In genomic region chr19:7933411-7933810, GRCh38 we compare ENCODE assay signal across 10 cellular contexts. TPM values are rescaled to one million over a fixed set of nuclear protein-coding genes. Genes with fewer than 3 reads are reported as not detected.
DNase-seq lines count a peak whose midpoint lies in the region; ATAC-seq and TF ChIP-seq lines count a peak whose summit lies in the region.
"Had no signal": no experiment of that assay in that cellular context is flagged by ENCODE, and none has a peak within 500 bp of the region (broad histone marks: within the 10 kb centered on the region; RNA-seq: fewer than 3 reads in every experiment).

No MANE protein-coding gene starts in this region.

- H3K9me3 ChIP-seq in cardiac muscle cell (ENCODE audit: low read depth) (no peaks in the 10 kb centered on the region), upper lobe of right lung (no peaks in the 10 kb centered on the region)
- H3K9me3 ChIP-seq: breast epithelium, pancreas had no signal

- TF ChIP-seq CTCF in cardiac muscle cell (IDR thresholded peaks at IDR 0.05; ENCODE audit: low read depth, low read length) (peak; percentile 32), epithelial cell of esophagus (IDR thresholded peaks at IDR 0.05; ENCODE audit: insufficient read depth, low read depth, low read length, missing control alignments) (peak; percentile 42), upper lobe of right lung (IDR thresholded peaks at IDR 0.05) (peak; percentile 15)

- peaks cover 52% of the 10 kb centered on the region for H3K36me3 ChIP-seq in cardiac muscle cell
- H3K36me3 ChIP-seq in upper lobe of right lung = peaks cover 81% of the 10 kb centered on the region

- H3K27ac ChIP-seq in cardiac muscle cell = no peak overlapping the region
- no peak overlapping the region for H3K27ac ChIP-seq in upper lobe of right lung
- H3K27ac ChIP-seq: breast epithelium, pancreas had no signal

- no peaks in the 10 kb centered on the region for H3K27me3 ChIP-seq in cardiac muscle cell
- H3K27me3 ChIP-seq in upper lobe of right lung = no peaks in the 10 kb centered on the region
- H3K27me3 ChIP-seq: breast epithelium, pancreas had no signal

- H3K4me3 ChIP-seq in cardiac muscle cell = no peak overlapping the region
- H3K4me3 ChIP-seq in epithelial cell of esophagus (ENCODE audit: low read length) = no peak overlapping the region
- no peak overlapping the region for H3K4me3 ChIP-seq in upper lobe of right lung
- H3K4me3 ChIP-seq: breast epithelium, pancreas had no signal

- H3K4me1 ChIP-seq in cardiac muscle cell (ENCODE audit: low read depth) = no peaks in the 10 kb centered on the region
- no peaks in the 10 kb centered on the region for H3K4me1 ChIP-seq in upper lobe of right lung
- H3K4me1 ChIP-seq: pancreas had no signal

- intact Hi-C loops in left cardiac atrium (cut with DNase I) = no loop called here
- intact Hi-C loops in upper lobe of right lung (cut with DNase I) = no loop called here

- no peak for ATAC-seq in left cardiac atrium
- ATAC-seq in upper lobe of right lung = no peak
- ATAC-seq: pancreas had no signal

- DNase-seq in cardiac muscle cell (ENCODE audit: low read depth in 1 of 2, low spot score in 1 of 2) = no peak
- DNase-seq in left cardiac atrium = no peak
- DNase-seq in epithelial cell of esophagus (ENCODE audit: low read depth) = no peak
- DNase-seq in upper lobe of right lung = no peak
- DNase-seq in DMS53 treated with DMSO at 0.1 percent for 48 hours (lab: John Stamatoyannopoulos, UW; ENCODE audit: unreplicated experiment) = no peak
- no peak for DNase-seq in superior temporal gyrus (ENCODE audit: extremely low spot score)
- DNase-seq: foreskin melanocyte, pancreas, trophoblast cell had no signal

RNA-seq across cellular contexts. Expression of gene CTXN1, which starts 7.5 kb away (rescaled TPM):
- total RNA-seq in cardiac muscle cell (22.8 and 60.1 TPM in 2 replicates), left cardiac atrium (under 1 TPM; 0.91 to 0.97 TPM), upper lobe of right lung (1.2 TPM)
- 18.1 and 48.5 TPM in 2 replicates for polyA plus RNA-seq in cardiac muscle cell

RNA-seq across cellular contexts. Expression of gene TIMM44, which starts 10.1 kb away (rescaled TPM):
- total RNA-seq in cardiac muscle cell (77.9 and 92.4 TPM in 2 replicates), left cardiac atrium (10 to 100 TPM; 70.6 to 73.8 TPM), upper lobe of right lung (49.8 TPM)
- 52.0 and 52.5 TPM in 2 replicates for polyA plus RNA-seq in cardiac muscle cell

RNA-seq across cellular contexts. Expression of gene SNAPC2, which starts 13.3 kb away (rescaled TPM):
- total RNA-seq in cardiac muscle cell (22.1 and 42.1 TPM in 2 replicates), left cardiac atrium (10 to 100 TPM in 1 of 2 donors, 1 to 10 TPM in 1; 9.6 to 13.9 TPM), upper lobe of right lung (28.9 TPM)
- 22.5 and 31.4 TPM in 2 replicates for polyA plus RNA-seq in cardiac muscle cell

RNA-seq across cellular contexts. Expression of gene TGFBR3L, which starts 18.8 kb away (rescaled TPM):
- 0.46 and 3.2 TPM in 2 replicates for total RNA-seq in cardiac muscle cell
- polyA plus RNA-seq in cardiac muscle cell = 2.6 and 11.8 TPM in 2 replicates
- total RNA-seq in left cardiac atrium = 10 to 100 TPM in 1 of 2 donors, 1 to 10 TPM in 1; 9.7 to 13.6 TPM
- total RNA-seq in upper lobe of right lung = 1.2 TPM

RNA-seq across cellular contexts. Expression of gene MAP2K7, which starts 29.7 kb away (rescaled TPM):
- total RNA-seq in cardiac muscle cell (23.5 and 24.1 TPM in 2 replicates), left cardiac atrium (10 to 100 TPM; 24.3 to 25.8 TPM), upper lobe of right lung (36.4 TPM)
- 12.4 and 18.6 TPM in 2 replicates for polyA plus RNA-seq in cardiac muscle cell

Comparison
In these comparisons a context has a peak if more than half of its experiments do, and no peak if none do; other contexts are left out.
1. RNA of gene CTXN1, which starts 7.5 kb away (total RNA-seq): 22.8 to 60.1 TPM in cardiac muscle cell; 1.2 TPM in upper lobe of right lung (single experiment) and 0.91 to 0.97 TPM in left cardiac atrium; every median in the first group is over 10 times any median in the second.
2. Peak in every context shown above with its lines, with median percentiles within 50 percentile points of each other: CTCF ChIP-seq.